9 cellular contexts compared by ENCODE assay signal in genomic region chr19:29671393-29672076, GRCh38. TPM values are rescaled to one million over a fixed set of nuclear protein-coding genes. Genes with fewer than 3 reads are reported as not detected.
A peak's percentile ranks its signal among the peaks of the same experiment; 100 is the strongest.
DNase-seq lines count a peak whose midpoint lies in the region; ATAC-seq and TF ChIP-seq lines count a peak whose summit lies in the region.
"Had no signal": no experiment of that assay in that cellular context is flagged by ENCODE, and none has a peak within 500 bp of the region (broad histone marks: within the 10 kb centered on the region; RNA-seq: fewer than 3 reads in every experiment).

No MANE protein-coding gene starts in this region.

- H2AFZ ChIP-seq in GM23338 = no peak overlapping the region

- TF ChIP-seq POLR2A in GM15510 (IDR thresholded peaks at IDR 0.05; ENCODE audit: borderline replicate concordance, extremely low read depth, insufficient read length) (peak; percentile 24), spleen (IDR thresholded peaks at IDR 0.05) (no peak)

- H3K27ac Mint-ChIP-seq in GM23338 = peak overlapping the region; percentile 93
- H3K27ac Mint-ChIP-seq: dendritic cell treated with granulocyte-macrophage colony-stimulating factor and Interleukin-4, amounts not matched to agents 40 ng/mL and 50 ng/mL, for 4 days had no signal

- H3K79me2 ChIP-seq in GM23338 (replicated peaks; ENCODE audit: insufficient read depth) = peaks cover 52% of the 10 kb centered on the region

- no peaks in the 10 kb centered on the region; the same call in none of the 2 replicates for H4K20me1 ChIP-seq in GM23338 (replicated peaks; ENCODE audit: insufficient read depth)

- H3K4me1 ChIP-seq in GM23338 (ENCODE audit: insufficient read depth) (peaks cover 8% of the 10 kb centered on the region), spleen (peaks cover 73 to 100% (median 98%) of the 10 kb centered on the region in 6 donors)

- no peaks in the 10 kb centered on the region for H3K9me3 ChIP-seq in spleen

- H3K4me3 ChIP-seq in GM23338 (no peak overlapping the region), fibroblast of mammary gland (ENCODE audit: control insufficient read depth, low read depth, low read length) (no peak overlapping the region), spleen (peak overlapping the region in 1 of 8 donors; percentile 46)

- intact Hi-C loops in spleen (cut with DNase I; ENCODE audit: low total_unique reads) = no loop called here
- intact Hi-C loops in sciatic nerve (cut with DNase I) = no loop called here

- no peak overlapping the region; the same call in 2 of the 3 replicates for H3K4me3 Mint-ChIP-seq in GM23338
- H3K4me3 Mint-ChIP-seq: dendritic cell treated with granulocyte-macrophage colony-stimulating factor and Interleukin-4, amounts not matched to agents 40 ng/mL and 50 ng/mL, for 4 days had no signal

- H3K27me3 Mint-ChIP-seq in GM23338 (ENCODE audit: insufficient read depth, low read depth, poor library complexity) = peaks cover 5% of the 10 kb centered on the region

- H3K36me3 ChIP-seq in GM23338 (ENCODE audit: insufficient read depth) (no peaks in the 10 kb centered on the region), spleen (peaks cover 5 to 37% (median 27%) of the 10 kb centered on the region in 6 donors)

- no peaks in the 10 kb centered on the region for H3K9me3 Mint-ChIP-seq in GM23338
- H3K9me3 Mint-ChIP-seq: dendritic cell treated with granulocyte-macrophage colony-stimulating factor and Interleukin-4, amounts not matched to agents 40 ng/mL and 50 ng/mL, for 4 days had no signal

- 0 out of 2 replicates have a peak, but pooled peaks cover 4% of the 10 kb centered on the region for H3F3A ChIP-seq in GM23338 (replicated peaks; ENCODE audit: low read depth)

- DNase-seq in GM23338 (ENCODE audit: low spot score) (peak; percentile 41), NAMALWA (ENCODE audit: low spot score) (peak; percentile 70), fibroblast of mammary gland (ENCODE audit: low read depth) (peak; percentile 66), spleen (peak; percentile 95), sciatic nerve (ENCODE audit: low spot score) (no peak), NCI-H510A (lab: John Stamatoyannopoulos, UW) (no peak)
- DNase-seq in activated CD8-positive, alpha-beta memory T cell treated with anti-CD3 and anti-CD28 coated beads, Interleukin-2, amount 50 U/mL, for 4 hours = peak; percentile 86

- no peak; a peak in 2 of 4 replicates for TF ChIP-seq CTCF in GM23338 (conservative IDR thresholded peaks at IDR 0.05; ENCODE audit: low read depth in 2 of 2)
- peak; percentile 24 for TF ChIP-seq CTCF in fibroblast of mammary gland (conservative IDR thresholded peaks at IDR 0.05; ENCODE audit: control insufficient read depth, insufficient read depth, low read depth, low read length)
- TF ChIP-seq CTCF in spleen (IDR thresholded peaks at IDR 0.05 in 8 of 11, conservative IDR thresholded peaks at IDR 0.05 in 3 of 11) = peak; percentile 32 to 73 (median 66)

- H3K27me3 ChIP-seq in GM23338 (ENCODE audit: insufficient read depth) (no peaks in the 10 kb centered on the region), spleen (replicated peaks in 1 of 7) (no peaks in the 10 kb centered on the region)

- H3K4me2 ChIP-seq in GM23338 = no peak overlapping the region

- H3K9me2 ChIP-seq in GM23338 (ENCODE audit: insufficient read depth) = no peaks in the 10 kb centered on the region; the same call in 1 of the 2 replicates

- H3K27ac ChIP-seq in GM23338 (ENCODE audit: low read depth) (no peak overlapping the region), spleen (peak overlapping the region; percentile 42 to 93 (median 79))

- H3K36me3 Mint-ChIP-seq in GM23338 (ENCODE audit: low read depth) = peaks cover 16% of the 10 kb centered on the region

- WGBS in spleen, 5 donors = 37 to 46% (median 43%) methylated on average over 10 to 12 of the region's 12 CpGs

- peaks cover 31% of the 10 kb centered on the region for H3K4me1 Mint-ChIP-seq in GM23338

- ATAC-seq in GM23338 = peak; percentile 22; the same call in 2 of the 3 replicates
- ATAC-seq in sciatic nerve = no peak

TF ChIP-seq in GM23338, 12 proteins besides CTCF, POLR2A, EP300 and RAD21 (continues in another document):
- no peak for TF ChIP-seq JUNB (IDR thresholded peaks at IDR 0.05; ENCODE audit: unreplicated experiment)
- TF ChIP-seq ZNF462 (CRISPR knock-in tag; IDR thresholded peaks at IDR 0.05) = no peak
- no peak for TF ChIP-seq NANOG (IDR thresholded peaks at IDR 0.05; ENCODE audit: borderline replicate concordance)
- TF ChIP-seq STAT1 (IDR thresholded peaks at IDR 0.05; ENCODE audit: unreplicated experiment) = no peak
- TF ChIP-seq ZNF331 (CRISPR knock-in tag; IDR thresholded peaks at IDR 0.05; ENCODE audit: low read depth) = no peak

RNA-seq across cellular contexts. Expression of gene PLEKHF1, which starts 6.3 kb away (rescaled TPM):
- 16.0 and 25.1 TPM in 2 replicates for total RNA-seq in GM23338 (2014; rRNA removed; shearing (Covaris generic))
- polyA plus RNA-seq in GM23338 (2016; fragmentation: Nextera tagmentation; extraction: Ambion mirVana) (10.1 and 12.1 TPM in 2 replicates), spleen (10 to 100 TPM in 2 of 3 donors, 1 to 10 TPM in 1; 9.7 to 18.6 (median 10.7) TPM)
- total RNA-seq in spleen (10 to 100 TPM; 12.4 to 28.0 (median 18.5) TPM), sciatic nerve (30.4 TPM)

RNA-seq across cellular contexts. Expression of gene C19orf12, which starts 43.5 kb away (rescaled TPM):
- total RNA-seq in GM23338 (2014; rRNA removed; shearing (Covaris generic)) = 13.0 and 17.2 TPM in 2 replicates
- 8.4 and 11.4 TPM in 2 replicates for polyA plus RNA-seq in GM23338 (2016; fragmentation: Nextera tagmentation; extraction: Ambion mirVana)
- total RNA-seq in spleen = 10 to 100 TPM; 24.2 to 36.9 (median 30.2) TPM
- 10 to 100 TPM; 13.8 to 19.3 (median 13.9) TPM for polyA plus RNA-seq in spleen
- total RNA-seq in sciatic nerve = 30.9 TPM

Comparison
In these comparisons a context has a peak if more than half of its experiments do, and no peak if none do; other contexts are left out.
1. DNase-seq: peak in GM23338 (single experiment), NAMALWA (single experiment), activated CD8-positive, alpha-beta memory T cell treated with anti-CD3 and anti-CD28 coated beads, Interleukin-2, amount 50 U/mL, for 4 hours (single experiment), fibroblast of mammary gland (single experiment) and spleen (single experiment); none in sciatic nerve (single experiment) and NCI-H510A (single experiment).
2. CTCF ChIP-seq: peak in fibroblast of mammary gland (single experiment) and spleen (11 of 11); none in GM23338 (0 of 2).